13 cellular contexts compared by ENCODE assay signal in genomic region chr2:168722592-168722991, GRCh38.
DNase-seq lines count a peak whose midpoint lies in the region; ATAC-seq, FAIRE-seq and TF ChIP-seq lines count a peak whose summit lies in the region.
"Had no signal": no experiment of that assay in that cellular context is flagged by ENCODE, and none has a peak within 500 bp of the region (broad histone marks: within the 10 kb centered on the region; RNA-seq: fewer than 3 reads in every experiment).

No MANE protein-coding gene starts in this region.

- no peak for FAIRE-seq in bronchial epithelial cell (lab: Jason Lieb, UNC)
- FAIRE-seq: GM18507 had no signal

- peaks cover 16% of the 10 kb centered on the region for H3K4me1 Mint-ChIP-seq in HFFc6 (ENCODE audit: low read depth)

- H3K27ac Mint-ChIP-seq in HFFc6: no peak overlapping the region; the same call in 1 of the 2 replicates
- H3K27ac Mint-ChIP-seq: activated CD8-positive, alpha-beta T cell treated with anti-CD3 and anti-CD28 coated beads for 36 hours had no signal

- H3K4me1 ChIP-seq in right cardiac atrium (ENCODE audit: control insufficient read depth, insufficient read depth, low read length): peaks cover 4% of the 10 kb centered on the region

- no peak overlapping the region for H3K4me3 Mint-ChIP-seq in HFFc6
- H3K4me3 Mint-ChIP-seq: activated CD8-positive, alpha-beta T cell treated with anti-CD3 and anti-CD28 coated beads for 36 hours had no signal

- H3K27me3 Mint-ChIP-seq in HFFc6 (ENCODE audit: insufficient read depth): peaks cover 2% of the 10 kb centered on the region; the same call in 1 of the 2 replicates
- H3K27me3 Mint-ChIP-seq: activated CD8-positive, alpha-beta T cell treated with anti-CD3 and anti-CD28 coated beads for 36 hours had no signal

- ATAC-seq in right cardiac atrium (peak; percentile 96 to 97), GM19397 (IDR thresholded peaks at IDR 0.05; ENCODE audit: unreplicated experiment) (no peak), HG02610 (IDR thresholded peaks at IDR 0.05; ENCODE audit: unreplicated experiment) (no peak)
- ATAC-seq: activated CD8-positive, alpha-beta T cell treated with anti-CD3 and anti-CD28 coated beads for 36 hours had no signal

- H3K4me3 ChIP-seq in bronchial epithelial cell (ENCODE audit: low read depth, low read length) (no peak overlapping the region), right cardiac atrium (ENCODE audit: low read length) (no peak overlapping the region), skeletal muscle cell (ENCODE audit: low read depth, low read length) (no peak overlapping the region)

- TF ChIP-seq CTCF in HFFc6 (IDR thresholded peaks at IDR 0.05): no peak
- no peak for TF ChIP-seq CTCF in bronchial epithelial cell (IDR thresholded peaks at IDR 0.05; ENCODE audit: insufficient read depth, low read length, severe bottlenecking)

- no peaks in the 10 kb centered on the region for H3K27me3 ChIP-seq in bronchial epithelial cell (ENCODE audit: control insufficient read depth, insufficient read depth, low read length)
- no peaks in the 10 kb centered on the region for H3K27me3 ChIP-seq in right cardiac atrium (ENCODE audit: control insufficient read depth, insufficient read depth)

- 12% methylated on average over 2 of the region's 2 CpGs for WGBS in right cardiac atrium

- peak overlapping the region; percentile 96 for H3K27ac ChIP-seq in right cardiac atrium (ENCODE audit: low read length)

- H3K9me3 ChIP-seq in right cardiac atrium (ENCODE audit: control insufficient read depth, low read length): no peaks in the 10 kb centered on the region

- no peaks in the 10 kb centered on the region for H3K36me3 Mint-ChIP-seq in HFFc6 (ENCODE audit: low read depth)

- H3K9me3 Mint-ChIP-seq in HFFc6: no peaks in the 10 kb centered on the region
- H3K9me3 Mint-ChIP-seq: activated CD8-positive, alpha-beta T cell treated with anti-CD3 and anti-CD28 coated beads for 36 hours had no signal

- DNase-seq in HFFc6 (peak; percentile 36), bronchial epithelial cell (ENCODE audit: low read depth) (peak; percentile 23), right cardiac atrium (peak in 1 of 3 donors; percentile 18), skeletal muscle cell (ENCODE audit: low read depth) (peak; percentile 77), LoVo (ENCODE audit: low spot score) (no peak)
- DNase-seq in activated T-cell treated with anti-CD3 and anti-CD28 coated beads, Interleukin-2, amount 50 U/mL, for 48 hours: no peak
- DNase-seq: activated CD8-positive, alpha-beta T cell treated with anti-CD3 and anti-CD28 coated beads for 36 hours; activated effector memory CD4-positive, alpha-beta T cell treated with Interleukin-2 at 50 U/mL for 16 hours; NCI-H1436; NCI-H510A treated with DMSO at 0.1 percent for 48 hours had no signal

- no peaks in the 10 kb centered on the region for H3K36me3 ChIP-seq in bronchial epithelial cell (ENCODE audit: control insufficient read depth, insufficient read depth, low read length)

- intact Hi-C loops in right cardiac atrium (cut with DNase I): no loop called here

Comparison
In these comparisons a context has a peak if more than half of its experiments do, and no peak if none do; other contexts are left out.
1. DNase-seq: peak in HFFc6 (single experiment), bronchial epithelial cell (single experiment) and skeletal muscle cell (single experiment); none in LoVo (single experiment) and activated T-cell treated with anti-CD3 and anti-CD28 coated beads, Interleukin-2, amount 50 U/mL, for 48 hours (0 of 2).
2. ATAC-seq: peak in right cardiac atrium (2 of 2); none in GM19397 (single experiment) and HG02610 (single experiment).